ENCODE assay signal across 23 cellular contexts in genomic region chr1:170095976-170096725, GRCh38. TPM values are rescaled to one million over a fixed set of nuclear protein-coding genes. Genes with fewer than 3 reads are reported as not detected.
DNase-seq lines count a peak whose midpoint lies in the region; TF ChIP-seq lines count a peak whose summit lies in the region.
"Had no signal": no experiment of that assay in that cellular context is flagged by ENCODE, and none has a peak within 500 bp of the region (broad histone marks: within the 10 kb centered on the region; RNA-seq: fewer than 3 reads in every experiment).

No MANE protein-coding gene starts in this region.

- H3K27me3 Mint-ChIP-seq in brain (no peaks in the 10 kb centered on the region), nephron progenitor cell (ENCODE audit: low read depth, poor library complexity) (peaks cover 6% of the 10 kb centered on the region)
- H3K27me3 Mint-ChIP-seq in activated CD4-positive, alpha-beta memory T cell treated with anti-CD3 and anti-CD28 coated beads for 36 hours: peaks cover 15% of the 10 kb centered on the region

- BruUV-seq in A673 (replicated peaks; lab: Mats Ljungman, UMichigan): no TSS peak

- intact Hi-C loops in A673 (cut with micrococcal nuclease; ENCODE audit: unreplicated experiment): no loop called here
- intact Hi-C loops in activated CD4-positive, alpha-beta memory T cell treated with anti-CD3 and anti-CD28 coated beads for 36 hours (cut with micrococcal nuclease): no loop called here

- H4K20me1 ChIP-seq in Karpas-422 (ENCODE audit: insufficient read depth, low read depth, low read length): no peaks in the 10 kb centered on the region
- H4K20me1 ChIP-seq: BLaER1 had no signal

- H3K27me3 ChIP-seq in A673 (replicated peaks; ENCODE audit: insufficient read depth, low read depth, low read length, poor library complexity) (no peaks in the 10 kb centered on the region), Karpas-422 (ENCODE audit: low read length) (no peaks in the 10 kb centered on the region)
- H3K27me3 ChIP-seq: BLaER1, SJCRH30 had no signal

- no peaks in the 10 kb centered on the region for H3K9me2 ChIP-seq in Karpas-422 (replicated peaks; ENCODE audit: insufficient read depth, low read length)

- H3K4me1 Mint-ChIP-seq in brain (peaks cover 25% of the 10 kb centered on the region), nephron progenitor cell (peaks cover 26% of the 10 kb centered on the region)
- H3K4me1 Mint-ChIP-seq in activated CD4-positive, alpha-beta memory T cell treated with anti-CD3 and anti-CD28 coated beads for 36 hours (ENCODE audit: low read depth): no peaks in the 10 kb centered on the region

- peak overlapping the region; percentile 64 for H3K4me2 ChIP-seq in Karpas-422 (ENCODE audit: low read depth, low read length, poor library complexity, severe bottlenecking)
- H3K4me2 ChIP-seq: BLaER1, KMS-11 had no signal

- H3K4me3 Mint-ChIP-seq in brain (peak overlapping the region in 4 of 5 experiments; percentile 2 to 12 (median 6)), nephron progenitor cell (peak overlapping the region; percentile 3)
- H3K4me3 Mint-ChIP-seq in activated CD4-positive, alpha-beta memory T cell treated with anti-CD3 and anti-CD28 coated beads for 36 hours: no peak overlapping the region
- H3K4me3 Mint-ChIP-seq: CD8-positive, alpha-beta T cell; HFFc6 had no signal

- peak; percentile 45 for DNase-seq in A673 (ENCODE audit: low spot score)
- DNase-seq in Karpas-422: no peak
- no peak for DNase-seq in nephron progenitor cell
- DNase-seq in kidney glomerular epithelial cell (lab: John Stamatoyannopoulos, UW): no peak
- no peak for DNase-seq in activated CD4-positive, alpha-beta memory T cell treated with anti-CD3 and anti-CD28 coated beads for 36 hours
- DNase-seq in SW 1271 (lab: John Stamatoyannopoulos, UW): no peak
- DNase-seq in NCI-H748 (lab: John Stamatoyannopoulos, UW; ENCODE audit: unreplicated experiment): no peak
- DNase-seq: 8988T; CD8-positive, alpha-beta T cell; DND-41; GOT3; HFFc6; NCI-H1048; NCI-H146; NCI-H2081 treated with DMSO at 0.1 percent for 48 hours; NCI-H510A; OCI-M1; RPMI8226; SJCRH30 had no signal

- no peak overlapping the region for H2AFZ ChIP-seq in Karpas-422 (ENCODE audit: low read length)

- TF ChIP-seq CTCF in A673 (conservative IDR thresholded peaks at IDR 0.05; ENCODE audit: low read depth, low read length) (no peak), brain (conservative IDR thresholded peaks at IDR 0.05) (no peak), nephron progenitor cell (IDR thresholded peaks at IDR 0.05) (no peak)

- H3K9me3 ChIP-seq in A673 (ENCODE audit: low read depth, low read length, poor library complexity, severe bottlenecking) (no peaks in the 10 kb centered on the region), Karpas-422 (ENCODE audit: low read length) (no peaks in the 10 kb centered on the region)
- H3K9me3 ChIP-seq: SJCRH30 had no signal

- H3K36me3 Mint-ChIP-seq in brain (no peaks in the 10 kb centered on the region), nephron progenitor cell (ENCODE audit: low read depth) (peaks cover 11% of the 10 kb centered on the region)
- peaks cover 2% of the 10 kb centered on the region for H3K36me3 Mint-ChIP-seq in activated CD4-positive, alpha-beta memory T cell treated with anti-CD3 and anti-CD28 coated beads for 36 hours
- H3K36me3 Mint-ChIP-seq: CD8-positive, alpha-beta T cell had no signal

- no peaks in the 10 kb centered on the region for H3K36me3 ChIP-seq in A673 (ENCODE audit: insufficient read depth, low read length, poor library complexity, severe bottlenecking)
- no peaks in the 10 kb centered on the region for H3K36me3 ChIP-seq in Karpas-422 (ENCODE audit: insufficient read depth, low read length)
- H3K36me3 ChIP-seq: BLaER1, SJCRH30 had no signal

- H3K9ac ChIP-seq in Karpas-422 (ENCODE audit: low read length): no peak overlapping the region
- H3K9ac ChIP-seq: BLaER1, KMS-11 had no signal

- H3K4me3 ChIP-seq in A673 (ENCODE audit: low read depth, low read length, poor library complexity, severe bottlenecking) (peak overlapping the region; percentile 7), Karpas-422 (ENCODE audit: low read length) (peak overlapping the region; percentile 32; the same call in 1 of the 2 replicates)
- H3K4me3 ChIP-seq: BLaER1, SJCRH30 had no signal

- no peaks in the 10 kb centered on the region for H3K79me2 ChIP-seq in Karpas-422 (ENCODE audit: low read length)

- H3K4me1 ChIP-seq in A673 (ENCODE audit: insufficient read depth, low read length, poor library complexity, severe bottlenecking) (peaks cover 28% of the 10 kb centered on the region), Karpas-422 (ENCODE audit: low read length) (peaks cover 27% of the 10 kb centered on the region)
- H3K4me1 ChIP-seq: BLaER1, SJCRH30 had no signal

- peak overlapping the region; percentile 63 for H3K27ac ChIP-seq in A673 (ENCODE audit: low read depth, low read length, poor library complexity, severe bottlenecking)
- no peak overlapping the region for H3K27ac ChIP-seq in Karpas-422 (ENCODE audit: low read length)
- H3K27ac ChIP-seq: BLaER1, KMS-11, SJCRH30 had no signal

- H3K27ac Mint-ChIP-seq in brain (peak overlapping the region in 2 of 5 experiments; percentile 5 to 29), nephron progenitor cell (no peak overlapping the region)
- no peak overlapping the region for H3K27ac Mint-ChIP-seq in activated CD4-positive, alpha-beta memory T cell treated with anti-CD3 and anti-CD28 coated beads for 36 hours
- H3K27ac Mint-ChIP-seq: CD8-positive, alpha-beta T cell; HFFc6 had no signal

- peaks cover 0 to 11% (median 6%) of the 10 kb centered on the region in 5 experiments for H3K9me3 Mint-ChIP-seq in brain
- peaks cover 34% of the 10 kb centered on the region for H3K9me3 Mint-ChIP-seq in nephron progenitor cell
- peaks cover 14% of the 10 kb centered on the region for H3K9me3 Mint-ChIP-seq in activated CD4-positive, alpha-beta memory T cell treated with anti-CD3 and anti-CD28 coated beads for 36 hours
- H3K9me3 Mint-ChIP-seq: CD8-positive, alpha-beta T cell; HFFc6 had no signal

- POLR2A ChIA-PET in A673 (lab: Charles Lee; ENCODE audit: low non-redundant PET): no interaction called here
- POLR2A ChIA-PET in activated CD4-positive, alpha-beta memory T cell treated with anti-CD3 and anti-CD28 coated beads for 36 hours (lab: Charles Lee): no interaction called here

- CTCF ChIA-PET in A673 (lab: Charles Lee): no interaction called here
- CTCF ChIA-PET in activated CD4-positive, alpha-beta memory T cell treated with anti-CD3 and anti-CD28 coated beads for 36 hours (lab: Charles Lee): no interaction called here

RNA-seq across cellular contexts. Expression of gene KIFAP3, which starts 21.7 kb away (rescaled TPM):
- 12.7 and 17.3 TPM in 2 replicates for total RNA-seq in A673 (2021)
- total RNA-seq in Karpas-422 (2014; rRNA removed; shearing (Covaris generic); ENCODE audit: low replicate concordance): 4.4 and 8.1 TPM in 2 replicates
- 63.7 TPM for polyA plus RNA-seq in brain (ENCODE audit: insufficient read depth, low read depth, low replicate concordance)
- 10 to 100 TPM; 15.6 to 15.7 TPM for total RNA-seq in activated CD4-positive, alpha-beta memory T cell treated with anti-CD3 and anti-CD28 coated beads for 36 hours

RNA-seq across cellular contexts. Expression of gene NTMT2, which starts 49.6 kb away (rescaled TPM):
- total RNA-seq in A673 (2021): not detected in 2 replicates
- not detected in 2 replicates for total RNA-seq in Karpas-422 (2014; rRNA removed; shearing (Covaris generic); ENCODE audit: low replicate concordance)
- 0.59 TPM for polyA plus RNA-seq in brain (ENCODE audit: insufficient read depth, low read depth, low replicate concordance)
- not detected for total RNA-seq in activated CD4-positive, alpha-beta memory T cell treated with anti-CD3 and anti-CD28 coated beads for 36 hours
- total RNA-seq: CD8-positive, alpha-beta T cell; HFFc6; MCF 10A; SJCRH30 had no signal
